Comparison of ENCODE assay signal across 29 cellular contexts in the genomic region with DNA sequence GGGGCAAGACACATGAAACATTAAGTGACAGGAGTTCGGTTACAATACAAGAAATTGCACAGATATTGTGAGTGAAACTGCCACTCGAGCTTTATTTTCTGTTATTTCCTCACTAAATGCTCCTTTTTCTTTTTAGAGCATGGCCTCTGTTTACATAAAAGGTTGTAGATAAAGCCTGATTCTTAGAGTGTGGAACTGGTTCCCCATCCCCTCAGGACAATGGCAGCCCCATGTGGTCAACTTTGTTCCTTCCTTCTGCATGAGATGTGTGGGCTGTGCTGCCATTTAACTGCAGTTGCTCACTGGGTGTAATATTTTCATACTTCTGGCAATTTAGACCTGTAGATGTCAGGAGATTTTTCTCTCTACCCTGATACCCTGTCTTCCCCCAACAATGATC.
"Had no signal": no experiment of that assay in that cellular context is flagged by ENCODE, and none has a peak within 500 bp of the region (broad histone marks: within the 10 kb centered on the region; RNA-seq: fewer than 3 reads in every experiment).

No MANE protein-coding gene starts in this region.

- H3K4me1 Mint-ChIP-seq: central memory CD8-positive, alpha-beta T cell; immature natural killer cell; naive thymus-derived CD4-positive, alpha-beta T cell; stimulated activated naive B cell treated with anti-CD40 and anti-IgM and Interleukin-4, amounts not matched to agents 10 μg/mL and 1 μg/mL and 100 μg/mL, for 72 hours had no signal

- H3K27ac Mint-ChIP-seq: activated naive CD8-positive, alpha-beta T cell; immature natural killer cell; naive thymus-derived CD4-positive, alpha-beta T cell; stimulated activated naive B cell treated with anti-CD40 and anti-IgM and Interleukin-4, amounts not matched to agents 10 μg/mL and 1 μg/mL and 100 μg/mL, for 72 hours had no signal

- H3K36me3 Mint-ChIP-seq: activated naive CD8-positive, alpha-beta T cell; naive thymus-derived CD4-positive, alpha-beta T cell; stimulated activated naive B cell treated with anti-CD40 and anti-IgM and Interleukin-4, amounts not matched to agents 10 μg/mL and 1 μg/mL and 100 μg/mL, for 72 hours had no signal

- DNase-seq: activated CD4-positive, alpha-beta T cell treated with anti-CD3 and anti-CD28 coated beads for 48 hours; activated CD4-positive, alpha-beta T cell treated with anti-CD3 and anti-CD28 coated beads, Interleukin-2, amount 50 U/mL, for 48 hours; activated CD8-positive, alpha-beta memory T cell treated with anti-CD3 and anti-CD28 coated beads for 24 hours; activated effector memory CD4-positive, alpha-beta T cell treated with Interleukin-2 at 50 U/mL for 16 hours; activated naive CD4-positive, alpha-beta T cell treated with Interleukin-2 at 50 U/mL for 16 hours; anterior cingulate cortex; dermis blood vessel endothelial cell; effector CD4-positive, alpha-beta T cell; erythroblast; head of caudate nucleus; hippocampal formation; immature natural killer cell; kidney; left colon; midbrain; naive thymus-derived CD4-positive, alpha-beta T cell; stimulated activated CD4-positive, alpha-beta T cell treated with anti-CD3 and anti-CD28 coated beads, Interleukin-15, amount 100 ng/mL, for 24 hours; stimulated activated CD4-positive, alpha-beta T cell treated with anti-CD3 and anti-CD28 coated beads, Interleukin-2, amount 100 ng/mL, for 24 hours; stimulated activated naive B cell treated with anti-CD40 and anti-IgM and Interleukin-4, amounts not matched to agents 10 μg/mL and 1 μg/mL and 100 μg/mL, for 72 hours; stomach; T-helper 9 cell; thyroid gland had no signal

- H3K4me1 ChIP-seq: gastroesophageal sphincter, right atrium auricular region, stomach, thyroid gland had no signal

- H3K4me3 ChIP-seq: gastroesophageal sphincter, right atrium auricular region, stomach, thyroid gland had no signal

- H3K9me3 ChIP-seq: gastroesophageal sphincter, right atrium auricular region, stomach, thyroid gland had no signal

- ATAC-seq: activated CD4-positive, CD25-positive, alpha-beta regulatory T cell treated with anti-CD3 and anti-CD28 coated beads, Interleukin-2, amount 50 U/mL, for 24 hours; gastroesophageal sphincter; left colon; naive thymus-derived CD4-positive, alpha-beta T cell; stimulated activated naive B cell treated with anti-CD40 and anti-IgM and Interleukin-4, amounts not matched to agents 10 μg/mL and 1 μg/mL and 100 μg/mL, for 72 hours had no signal

- H3K27me3 ChIP-seq: gastroesophageal sphincter, right atrium auricular region, stomach, thyroid gland had no signal

- H3K27ac ChIP-seq: gastroesophageal sphincter, right atrium auricular region, stomach, thyroid gland, VCaP had no signal

- H3K4me3 Mint-ChIP-seq: activated naive CD8-positive, alpha-beta T cell; central memory CD8-positive, alpha-beta T cell; immature natural killer cell; naive thymus-derived CD4-positive, alpha-beta T cell; neural crest cell; stimulated activated naive B cell treated with anti-CD40 and anti-IgM and Interleukin-4, amounts not matched to agents 10 μg/mL and 1 μg/mL and 100 μg/mL, for 72 hours had no signal

- H3K36me3 ChIP-seq: gastroesophageal sphincter, right atrium auricular region, stomach, thyroid gland had no signal

- H3K9me3 Mint-ChIP-seq: central memory CD8-positive, alpha-beta T cell; naive thymus-derived CD4-positive, alpha-beta T cell; stimulated activated naive B cell treated with anti-CD40 and anti-IgM and Interleukin-4, amounts not matched to agents 10 μg/mL and 1 μg/mL and 100 μg/mL, for 72 hours had no signal
